11 cellular contexts compared by ENCODE assay signal in genomic region chr11:31817054-31817620, GRCh38. TPM values are rescaled to one million over a fixed set of nuclear protein-coding genes. Genes with fewer than 3 reads are reported as not detected.
DNase-seq lines count a peak whose midpoint lies in the region; ATAC-seq, FAIRE-seq and TF ChIP-seq lines count a peak whose summit lies in the region.
"Had no signal": no experiment of that assay in that cellular context is flagged by ENCODE, and none has a peak within 500 bp of the region (broad histone marks: within the 10 kb centered on the region; RNA-seq: fewer than 3 reads in every experiment).

No MANE protein-coding gene starts in this region.

- CTCF ChIA-PET in activated CD8-positive, alpha-beta T cell treated with anti-CD3 and anti-CD28 coated beads for 36 hours (lab: Charles Lee), result no interaction called here

- no peaks in the 10 kb centered on the region for H3K9me1 ChIP-seq in keratinocyte (ENCODE audit: control insufficient read depth, extremely low read depth, insufficient read depth, low read length)

- peaks cover 100% of the 10 kb centered on the region for H3K27me3 ChIP-seq in keratinocyte (ENCODE audit: control insufficient read depth, extremely low read depth, insufficient read depth, low read length)

- H3K4me1 ChIP-seq in keratinocyte (ENCODE audit: control insufficient read depth, extremely low read depth, insufficient read depth, low read length), result peaks cover 28% of the 10 kb centered on the region

- no peak overlapping the region for H2AFZ ChIP-seq in keratinocyte (ENCODE audit: control insufficient read depth, low read length)

- POLR2A ChIA-PET in activated CD8-positive, alpha-beta T cell treated with anti-CD3 and anti-CD28 coated beads for 36 hours (lab: Charles Lee), result interaction anchor here (1.0 kb wide), 1 partner anchor 9 kb away, joined by 3 read pairs; no protein-coding TSS in a partner anchor

- H4K20me1 ChIP-seq in keratinocyte (ENCODE audit: control insufficient read depth, extremely low read depth, insufficient read depth, low read length), result peaks cover 7% of the 10 kb centered on the region

- peak overlapping the region; percentile 67 for H3K4me2 ChIP-seq in keratinocyte (ENCODE audit: control insufficient read depth, extremely low read depth, insufficient read depth, low read depth, low read length)

- H3K9me3 ChIP-seq in keratinocyte (ENCODE audit: control insufficient read depth, low read depth, low read length), result no peaks in the 10 kb centered on the region

- dilution Hi-C loops in keratinocyte (cut with MboI; ENCODE audit: extremely low pct_ligation_motif_present, low sequenced_read_pairs), result no loop called here

- H3K27ac ChIP-seq in keratinocyte (ENCODE audit: control insufficient read depth, insufficient read depth, low read length), result no peak overlapping the region
- H3K27ac ChIP-seq: HL-60, VCaP had no signal

- no peak for ATAC-seq in stimulated activated naive CD8-positive, alpha-beta T cell treated with anti-CD3 and anti-CD28 coated beads, Interleukin-15, Interleukin-2, amounts not matched to agents 100 U/mL and 50 U/mL, for 24 hours
- ATAC-seq in activated CD8-positive, alpha-beta T cell treated with anti-CD3 and anti-CD28 coated beads for 36 hours, result no peak
- no peak for ATAC-seq in GM18873 (IDR thresholded peaks at IDR 0.05; ENCODE audit: low FRiP score, unreplicated experiment)

- no peak for FAIRE-seq in keratinocyte (lab: Jason Lieb, UNC)

- H3K36me3 Mint-ChIP-seq in stimulated activated naive CD8-positive, alpha-beta T cell treated with anti-CD3 and anti-CD28 coated beads, Interleukin-15, Interleukin-2, amounts not matched to agents 100 ng/mL and 50 ng/mL, for 24 hours (ENCODE audit: low read depth), result no peaks in the 10 kb centered on the region
- H3K36me3 Mint-ChIP-seq in activated CD8-positive, alpha-beta T cell treated with anti-CD3 and anti-CD28 coated beads for 36 hours (ENCODE audit: low read depth), result no peaks in the 10 kb centered on the region

- peak overlapping the region; percentile 32 for H3K27ac Mint-ChIP-seq in stimulated activated naive CD8-positive, alpha-beta T cell treated with anti-CD3 and anti-CD28 coated beads, Interleukin-15, Interleukin-2, amounts not matched to agents 100 ng/mL and 50 ng/mL, for 24 hours
- H3K27ac Mint-ChIP-seq in activated CD8-positive, alpha-beta T cell treated with anti-CD3 and anti-CD28 coated beads for 36 hours, result no peak overlapping the region

- H3K36me3 ChIP-seq in keratinocyte (ENCODE audit: control insufficient read depth in 2 of 2, extremely low read depth in 1 of 2, insufficient read depth in 2 of 2, low read length in 2 of 2), result no peaks in the 10 kb centered on the region

- H3K27me3 Mint-ChIP-seq in stimulated activated naive CD8-positive, alpha-beta T cell treated with anti-CD3 and anti-CD28 coated beads, Interleukin-15, Interleukin-2, amounts not matched to agents 100 ng/mL and 50 ng/mL, for 24 hours, result peaks cover 76% of the 10 kb centered on the region
- peaks cover 68% of the 10 kb centered on the region for H3K27me3 Mint-ChIP-seq in activated CD8-positive, alpha-beta T cell treated with anti-CD3 and anti-CD28 coated beads for 36 hours

- no peaks in the 10 kb centered on the region for H3K9me3 Mint-ChIP-seq in stimulated activated naive CD8-positive, alpha-beta T cell treated with anti-CD3 and anti-CD28 coated beads, Interleukin-15, Interleukin-2, amounts not matched to agents 100 ng/mL and 50 ng/mL, for 24 hours
- no peaks in the 10 kb centered on the region for H3K9me3 Mint-ChIP-seq in activated CD8-positive, alpha-beta T cell treated with anti-CD3 and anti-CD28 coated beads for 36 hours

- intact Hi-C loops in activated CD8-positive, alpha-beta T cell treated with anti-CD3 and anti-CD28 coated beads for 36 hours (cut with micrococcal nuclease), result no loop called here

- H3K4me3 ChIP-seq in keratinocyte (ENCODE audit: control insufficient read depth in 2 of 3, extremely low read depth in 1 of 3, insufficient read depth in 2 of 3, low read depth in 1 of 3, low read length in 3 of 3), result peak overlapping the region; percentile 3 to 53 (median 39)

- H3K79me2 ChIP-seq in keratinocyte (ENCODE audit: control insufficient read depth, insufficient read depth, low read length), result no peaks in the 10 kb centered on the region

- peak overlapping the region; percentile 64 for H3K4me3 Mint-ChIP-seq in stimulated activated naive CD8-positive, alpha-beta T cell treated with anti-CD3 and anti-CD28 coated beads, Interleukin-15, Interleukin-2, amounts not matched to agents 100 ng/mL and 50 ng/mL, for 24 hours
- peak overlapping the region; percentile 55 for H3K4me3 Mint-ChIP-seq in activated CD8-positive, alpha-beta T cell treated with anti-CD3 and anti-CD28 coated beads for 36 hours

- no peak overlapping the region for H3K9ac ChIP-seq in keratinocyte (ENCODE audit: control insufficient read depth, extremely low read depth, insufficient read depth, low read length)

- H3K4me1 Mint-ChIP-seq in stimulated activated naive CD8-positive, alpha-beta T cell treated with anti-CD3 and anti-CD28 coated beads, Interleukin-15, Interleukin-2, amounts not matched to agents 100 ng/mL and 50 ng/mL, for 24 hours (ENCODE audit: low read depth), result peaks cover 30% of the 10 kb centered on the region
- H3K4me1 Mint-ChIP-seq in activated CD8-positive, alpha-beta T cell treated with anti-CD3 and anti-CD28 coated beads for 36 hours (ENCODE audit: low read depth), result peaks cover 33% of the 10 kb centered on the region

- no peak for TF ChIP-seq CTCF in activated CD8-positive, alpha-beta T cell treated with anti-CD3 and anti-CD28 coated beads for 36 hours (IDR thresholded peaks at IDR 0.05)
- no peak for TF ChIP-seq CTCF in keratinocyte (optimal IDR thresholded peaks at IDR 0.05 in 1 of 3, IDR thresholded peaks at IDR 0.05 in 1 of 3, conservative IDR thresholded peaks at IDR 0.05 in 1 of 3; ENCODE audit: extremely low read depth in 1 of 3, insufficient read depth in 2 of 3, low read length in 3 of 3)

- DNase-seq in stimulated activated naive CD8-positive, alpha-beta T cell treated with anti-CD3 and anti-CD28 coated beads, Interleukin-15, Interleukin-2, amounts not matched to agents 100 U/mL and 50 U/mL, for 24 hours, result no peak
- DNase-seq in activated CD8-positive, alpha-beta T cell treated with anti-CD3 and anti-CD28 coated beads for 36 hours, result no peak
- DNase-seq in keratinocyte (ENCODE audit: low read depth, low spot score) (no peak), ureter (ENCODE audit: low spot score) (no peak), medulla oblongata (ENCODE audit: extremely low spot score) (no peak), mucosa of gallbladder (ENCODE audit: low spot score) (no peak)

RNA-seq across cellular contexts. Expression of gene PAX6, which starts 6.0 kb away (rescaled TPM):
- total RNA-seq in activated CD8-positive, alpha-beta T cell treated with anti-CD3 and anti-CD28 coated beads for 36 hours, result not detected
- 0.12 to 0.15 TPM in 2 of 3 replicates, not detected in the other for polyA plus RNA-seq in keratinocyte
- not detected for polyA plus RNA-seq in keratinocyte (2011; ENCODE audit: low read depth)
- polyA plus RNA-seq in keratinocyte (2011; cell fraction: cytosol; rRNA removed), result not detected in 2 replicates
- 0.15 and 0.23 TPM in 2 replicates for polyA plus RNA-seq in keratinocyte (2011; cell fraction: nucleus; rRNA removed)
- polyA plus RNA-seq in keratinocyte (2012; ENCODE audit: low replicate concordance), result not detected in 2 replicates
- not detected in 3 replicates for polyA minus RNA-seq in keratinocyte
- not detected for polyA minus RNA-seq in keratinocyte (2011; cell fraction: cytosol; rRNA and poly(A)+ RNA removed)
- polyA minus RNA-seq in keratinocyte (2011; cell fraction: nucleus; rRNA and poly(A)+ RNA removed), result not detected in 2 replicates
- total RNA-seq in ureter, result not detected
- 0.03 TPM for total RNA-seq in mucosa of gallbladder
- total RNA-seq: glomerular endothelial cell had no signal
